In the genomic region with DNA sequence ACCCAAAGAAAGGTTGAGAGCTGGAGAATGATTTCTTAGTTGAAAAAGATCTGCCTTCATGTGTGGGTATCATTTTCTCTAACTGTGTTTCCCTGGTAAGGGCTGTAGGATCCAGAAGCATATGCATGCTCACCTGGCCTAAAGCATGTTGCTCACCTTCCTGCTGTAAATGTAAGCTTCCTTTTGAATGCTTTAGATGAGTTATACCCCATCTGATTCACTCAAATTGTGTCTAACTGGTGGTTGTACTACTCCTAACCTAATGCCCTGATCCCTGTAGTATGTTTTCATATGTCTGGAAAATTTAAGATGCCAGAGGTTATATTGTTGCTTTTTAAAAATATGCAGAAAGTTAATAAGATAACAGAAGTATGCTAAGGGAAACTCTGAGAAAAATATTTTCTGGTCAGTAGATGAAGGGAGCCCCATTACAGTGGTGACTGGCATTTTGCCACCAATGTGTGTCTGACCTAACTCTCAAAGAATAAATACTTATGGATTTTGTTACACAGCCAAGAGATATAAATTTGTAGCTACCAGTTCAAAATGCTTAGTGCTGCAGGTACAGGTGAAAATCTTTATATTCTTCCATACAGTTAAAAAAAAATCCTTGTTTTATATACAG, we compare ENCODE assay signal across 13 cellular contexts. TPM values are rescaled to one million over a fixed set of nuclear protein-coding genes. Genes with fewer than 3 reads are reported as not detected.
DNase-seq lines count a peak whose midpoint lies in the region; ATAC-seq and TF ChIP-seq lines count a peak whose summit lies in the region.
"Had no signal": no experiment of that assay in that cellular context is flagged by ENCODE, and none has a peak within 500 bp of the region (broad histone marks: within the 10 kb centered on the region; RNA-seq: fewer than 3 reads in every experiment).

No MANE protein-coding gene starts in this region.

- no peak overlapping the region for H3K4me3 Mint-ChIP-seq in stimulated activated naive CD8-positive, alpha-beta T cell treated with anti-CD3 and anti-CD28 coated beads, Interleukin-15, Interleukin-2, amounts not matched to agents 100 ng/mL and 50 ng/mL, for 24 hours
- H3K4me3 Mint-ChIP-seq in activated CD8-positive, alpha-beta T cell treated with anti-CD3 and anti-CD28 coated beads, Interleukin-2, amount 10 ng/mL, durations not matched to agents 7 days and 5 days = no peak overlapping the region

- H3K36me3 ChIP-seq in hepatocyte (replicated peaks; ENCODE audit: insufficient read depth, low read depth) = no peaks in the 10 kb centered on the region
- H3K36me3 ChIP-seq: spleen had no signal

- TF ChIP-seq CTCF in hepatocyte (IDR thresholded peaks at IDR 0.05; ENCODE audit: poor library complexity) = no peak

- H3K27ac Mint-ChIP-seq in stimulated activated naive CD8-positive, alpha-beta T cell treated with anti-CD3 and anti-CD28 coated beads, Interleukin-15, Interleukin-2, amounts not matched to agents 100 ng/mL and 50 ng/mL, for 24 hours = peak overlapping the region; percentile 88
- H3K27ac Mint-ChIP-seq in activated CD8-positive, alpha-beta T cell treated with anti-CD3 and anti-CD28 coated beads, Interleukin-2, amount 10 ng/mL, durations not matched to agents 7 days and 5 days = peak overlapping the region; percentile 85

- H2AFZ ChIP-seq in hepatocyte = no peak overlapping the region

- no peak for ATAC-seq in stimulated activated naive CD8-positive, alpha-beta T cell treated with anti-CD3 and anti-CD28 coated beads, Interleukin-15, Interleukin-2, amounts not matched to agents 100 U/mL and 50 U/mL, for 24 hours
- no peak for ATAC-seq in activated CD8-positive, alpha-beta T cell treated with anti-CD3 and anti-CD28 coated beads, Interleukin-2, amount 10 ng/mL, durations not matched to agents 7 days and 5 days
- no peak for ATAC-seq in GM18909 (IDR thresholded peaks at IDR 0.05; ENCODE audit: poor library complexity, unreplicated experiment)
- ATAC-seq in HG02970 (IDR thresholded peaks at IDR 0.05; ENCODE audit: low FRiP score, unreplicated experiment) = no peak

- POLR2A ChIA-PET in activated CD8-positive, alpha-beta T cell treated with anti-CD3 and anti-CD28 coated beads, Interleukin-2, amount 10 ng/mL, durations not matched to agents 7 days and 5 days (lab: Charles Lee) = interaction anchor here (0.9 kb wide), 1 partner anchor 11 kb away, joined by 3 read pairs; no protein-coding TSS in a partner anchor

- H3K27me3 Mint-ChIP-seq in stimulated activated naive CD8-positive, alpha-beta T cell treated with anti-CD3 and anti-CD28 coated beads, Interleukin-15, Interleukin-2, amounts not matched to agents 100 ng/mL and 50 ng/mL, for 24 hours = no peaks in the 10 kb centered on the region
- no peaks in the 10 kb centered on the region for H3K27me3 Mint-ChIP-seq in activated CD8-positive, alpha-beta T cell treated with anti-CD3 and anti-CD28 coated beads, Interleukin-2, amount 10 ng/mL, durations not matched to agents 7 days and 5 days (ENCODE audit: low read depth)

- no peaks in the 10 kb centered on the region for H3K27me3 ChIP-seq in hepatocyte
- H3K27me3 ChIP-seq: spleen had no signal

- no peak for DNase-seq in stimulated activated naive CD8-positive, alpha-beta T cell treated with anti-CD3 and anti-CD28 coated beads, Interleukin-15, Interleukin-2, amounts not matched to agents 100 U/mL and 50 U/mL, for 24 hours
- no peak for DNase-seq in activated CD8-positive, alpha-beta T cell treated with anti-CD3 and anti-CD28 coated beads, Interleukin-2, amount 10 ng/mL, durations not matched to agents 7 days and 5 days
- no peak for DNase-seq in hepatocyte (ENCODE audit: low spot score)
- DNase-seq in posterior vena cava (ENCODE audit: low spot score) = no peak
- DNase-seq in NCI-H146 (lab: John Stamatoyannopoulos, UW) = no peak
- DNase-seq: activated CD4-positive, alpha-beta T cell treated with anti-CD3 and anti-CD28 coated beads for 4 hours; NCI-H187 treated with DMSO at 0.1 percent for 48 hours; RPMI8226; spleen had no signal

- H3K4me2 ChIP-seq in hepatocyte = peak overlapping the region; percentile 16

- intact Hi-C loops in posterior vena cava (cut with DNase I) = no loop called here

- H4K20me1 ChIP-seq in hepatocyte (ENCODE audit: insufficient read depth, poor library complexity, severe bottlenecking) = no peaks in the 10 kb centered on the region

- H3K36me3 Mint-ChIP-seq in stimulated activated naive CD8-positive, alpha-beta T cell treated with anti-CD3 and anti-CD28 coated beads, Interleukin-15, Interleukin-2, amounts not matched to agents 100 ng/mL and 50 ng/mL, for 24 hours (ENCODE audit: low read depth) = peaks cover 36% of the 10 kb centered on the region
- peaks cover 72% of the 10 kb centered on the region for H3K36me3 Mint-ChIP-seq in activated CD8-positive, alpha-beta T cell treated with anti-CD3 and anti-CD28 coated beads, Interleukin-2, amount 10 ng/mL, durations not matched to agents 7 days and 5 days (ENCODE audit: low read depth)

- no peaks in the 10 kb centered on the region for H3K9me3 Mint-ChIP-seq in stimulated activated naive CD8-positive, alpha-beta T cell treated with anti-CD3 and anti-CD28 coated beads, Interleukin-15, Interleukin-2, amounts not matched to agents 100 ng/mL and 50 ng/mL, for 24 hours
- peaks cover 3% of the 10 kb centered on the region for H3K9me3 Mint-ChIP-seq in activated CD8-positive, alpha-beta T cell treated with anti-CD3 and anti-CD28 coated beads, Interleukin-2, amount 10 ng/mL, durations not matched to agents 7 days and 5 days (ENCODE audit: insufficient read depth)

- no peaks in the 10 kb centered on the region for H3K9me3 ChIP-seq in hepatocyte (ENCODE audit: low read depth)
- H3K9me3 ChIP-seq: spleen had no signal

- CTCF ChIA-PET in activated CD8-positive, alpha-beta T cell treated with anti-CD3 and anti-CD28 coated beads, Interleukin-2, amount 10 ng/mL, durations not matched to agents 7 days and 5 days (lab: Charles Lee) = interaction anchor here (0.6 to 4.0 kb wide), 7 partner anchors 17 to 275 kb away, joined by 3 to 16 read pairs (median 3); partner anchors contain the start of gene TBC1D23

- no peaks in the 10 kb centered on the region for H3K9me2 ChIP-seq in hepatocyte (replicated peaks; ENCODE audit: insufficient read depth)

- no peak overlapping the region for H3K4me3 ChIP-seq in hepatocyte
- H3K4me3 ChIP-seq: spleen had no signal

- H3K4me1 Mint-ChIP-seq in stimulated activated naive CD8-positive, alpha-beta T cell treated with anti-CD3 and anti-CD28 coated beads, Interleukin-15, Interleukin-2, amounts not matched to agents 100 ng/mL and 50 ng/mL, for 24 hours (ENCODE audit: low read depth) = peaks cover 37% of the 10 kb centered on the region
- peaks cover 80% of the 10 kb centered on the region for H3K4me1 Mint-ChIP-seq in activated CD8-positive, alpha-beta T cell treated with anti-CD3 and anti-CD28 coated beads, Interleukin-2, amount 10 ng/mL, durations not matched to agents 7 days and 5 days (ENCODE audit: low read depth)

- H3K4me1 ChIP-seq in hepatocyte (ENCODE audit: insufficient read depth) = peaks cover 58% of the 10 kb centered on the region

- H3K79me2 ChIP-seq in hepatocyte = no peaks in the 10 kb centered on the region

- peak overlapping the region; percentile 32 for H3K27ac ChIP-seq in hepatocyte
- H3K27ac ChIP-seq: C4-2B had no signal

RNA-seq across cellular contexts. Expression of gene FILIP1L, which starts 7.7 kb away (rescaled TPM):
- 1 to 10 TPM; 1.5 to 1.7 TPM for total RNA-seq in activated CD8-positive, alpha-beta T cell treated with anti-CD3 and anti-CD28 coated beads, Interleukin-2, amount 10 ng/mL, durations not matched to agents 7 days and 5 days
- 48.2 and 54.9 TPM in 2 replicates for total RNA-seq in hepatocyte
- polyA plus RNA-seq in hepatocyte = 40.5 and 49.4 TPM in 2 replicates
- 100 to 1,000 TPM; 370 to 630 TPM for total RNA-seq in posterior vena cava

Comparison
In these comparisons a context has a peak if more than half of its experiments do, and no peak if none do; other contexts are left out.
1. RNA of gene FILIP1L, which starts 7.7 kb away (total RNA-seq): 370 to 630 TPM in posterior vena cava and 48.2 to 54.9 TPM in hepatocyte; 1.5 to 1.7 TPM in activated CD8-positive, alpha-beta T cell treated with anti-CD3 and anti-CD28 coated beads, Interleukin-2, amount 10 ng/mL, durations not matched to agents 7 days and 5 days; every median in the first group is over 10 times any median in the second.